27 cellular contexts compared by ENCODE assay signal in genomic region chr6:28965706-28966105, GRCh38.
"Had no signal": no experiment of that assay in that cellular context is flagged by ENCODE, and none has a peak within 500 bp of the region (broad histone marks: within the 10 kb centered on the region; RNA-seq: fewer than 3 reads in every experiment).

No MANE protein-coding gene starts in this region.

- H3K36me3 ChIP-seq: colonic mucosa, esophagus squamous epithelium, gastrocnemius medialis, heart right ventricle, left ventricle myocardium inferior, lower lobe of right lung had no signal

- H3K27me3 ChIP-seq: colonic mucosa had no signal

- H3K4me1 ChIP-seq: colonic mucosa, esophagus squamous epithelium, gastrocnemius medialis, heart right ventricle, left ventricle myocardium inferior, lower lobe of right lung had no signal

- H3K9me3 ChIP-seq: colonic mucosa, esophagus squamous epithelium, gastrocnemius medialis had no signal

- DNase-seq: colonic mucosa; cortex of kidney; effector CD8-positive, alpha-beta T cell; effector memory CD8-positive, alpha-beta T cell; endodermal cell; erythroblast; esophagus squamous epithelium; foreskin fibroblast; foreskin melanocyte; gastrocnemius medialis; glutamatergic neuron; head of caudate nucleus; heart right ventricle; hippocampal formation; left colon; left ventricle myocardium inferior; lower lobe of right lung; mesenchymal stem cell; mucosa of descending colon; naive B cell; naive thymus-derived CD8-positive, alpha-beta T cell had no signal

- FAIRE-seq: endometrium, islet of Langerhans, keratinocyte had no signal

- ATAC-seq: effector memory CD8-positive, alpha-beta T cell; esophagus mucosa; gastrocnemius medialis; heart right ventricle; left colon; left lobe of liver; lower lobe of right lung; mucosa of descending colon; naive thymus-derived CD8-positive, alpha-beta T cell had no signal

- H3K27ac ChIP-seq: colonic mucosa, epithelial cell of prostate, esophagus squamous epithelium, gastrocnemius medialis, heart right ventricle, left ventricle myocardium inferior, lower lobe of right lung had no signal

- H3K4me3 ChIP-seq: colonic mucosa, esophagus squamous epithelium, gastrocnemius medialis, heart right ventricle, left ventricle myocardium inferior, lower lobe of right lung, mucosa of descending colon had no signal
